In the genomic region with DNA sequence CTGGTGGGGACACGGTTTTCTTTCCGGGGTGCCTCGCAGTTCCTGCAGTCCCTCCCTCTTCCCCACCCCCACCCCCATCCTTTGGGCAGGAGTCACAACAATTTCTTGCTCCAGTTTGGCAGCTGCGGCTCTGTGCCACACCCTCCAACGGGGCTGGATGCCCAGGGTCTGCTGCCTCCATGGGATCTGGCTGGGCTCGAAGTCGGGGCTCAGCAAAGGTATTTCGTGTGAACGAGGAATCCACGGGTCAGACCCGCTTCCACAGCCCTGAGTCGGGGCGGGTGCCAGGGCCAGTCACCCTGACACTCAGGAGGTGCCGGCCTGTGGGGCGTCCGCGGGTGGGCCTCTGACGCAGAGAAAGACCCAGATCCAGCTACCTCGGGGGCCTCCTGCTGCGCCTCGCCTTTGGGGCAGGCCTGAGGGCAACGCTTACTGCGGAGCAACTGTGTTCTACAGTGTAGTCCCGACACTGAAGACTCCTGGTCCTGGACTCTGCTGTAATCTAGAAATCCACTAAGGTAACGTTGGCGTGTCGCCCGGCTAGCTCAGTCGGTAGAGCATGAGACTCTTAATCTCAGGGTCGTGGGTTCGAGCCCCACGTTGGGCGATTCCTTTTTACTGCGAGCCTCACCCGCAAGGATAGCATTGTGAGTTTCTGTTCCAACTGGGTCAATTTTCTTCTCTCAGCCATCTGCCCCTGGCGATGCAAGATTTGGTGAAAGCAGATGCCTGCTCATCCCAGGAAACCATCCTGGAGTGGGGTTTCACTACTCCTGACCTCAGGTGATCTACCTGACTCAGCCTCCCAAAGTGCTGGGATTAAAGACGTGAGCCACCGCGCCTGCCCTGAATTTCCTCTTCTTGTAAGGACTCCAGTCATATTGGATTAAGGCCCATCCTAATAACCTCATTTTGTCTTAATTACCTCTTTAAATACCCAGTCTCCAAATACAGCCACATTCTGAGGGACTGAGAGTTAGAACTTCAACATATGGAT, we compare ENCODE assay signal across 9 cellular contexts. TPM values are rescaled to one million over a fixed set of nuclear protein-coding genes. Genes with fewer than 3 reads are reported as not detected.
DNase-seq lines count a peak whose midpoint lies in the region; ATAC-seq, FAIRE-seq and TF ChIP-seq lines count a peak whose summit lies in the region.
"Had no signal": no experiment of that assay in that cellular context is flagged by ENCODE, and none has a peak within 500 bp of the region (broad histone marks: within the 10 kb centered on the region; RNA-seq: fewer than 3 reads in every experiment).

No MANE protein-coding gene starts in this region.

- peaks cover 57 to 67% of the 10 kb centered on the region in 2 donors for H3K27me3 Mint-ChIP-seq in CD8-positive, alpha-beta memory T cell
- peaks cover 60% of the 10 kb centered on the region for H3K27me3 Mint-ChIP-seq in activated CD8-positive, alpha-beta T cell treated with anti-CD3 and anti-CD28 coated beads, Interleukin-2, amount 10 ng/mL, durations not matched to agents 7 days and 5 days (ENCODE audit: low read depth)

- peaks cover 35% of the 10 kb centered on the region for H3K4me1 ChIP-seq in CD8-positive, alpha-beta memory T cell (ENCODE audit: insufficient read depth, low read length)
- H3K4me1 ChIP-seq in HUES6 (ENCODE audit: control insufficient read depth, insufficient read depth, low read length) (0 out of 2 replicates have a peak, but pooled peaks cover 8% of the 10 kb centered on the region), kidney (ENCODE audit: control insufficient read depth in 1 of 2, insufficient read depth in 1 of 2, low read depth in 1 of 2, low read length in 2 of 2) (no peaks in the 10 kb centered on the region)

- H3K9me3 Mint-ChIP-seq in CD8-positive, alpha-beta memory T cell: peaks cover 0 to 2% (median 0%) of the 10 kb centered on the region in 5 donors
- H3K9me3 Mint-ChIP-seq in activated CD8-positive, alpha-beta T cell treated with anti-CD3 and anti-CD28 coated beads, Interleukin-2, amount 10 ng/mL, durations not matched to agents 7 days and 5 days (ENCODE audit: insufficient read depth): no peaks in the 10 kb centered on the region

- peak overlapping the region in 6 of 7 donors; percentile 14 to 42 (median 26) for H3K4me3 Mint-ChIP-seq in CD8-positive, alpha-beta memory T cell
- H3K4me3 Mint-ChIP-seq in activated CD8-positive, alpha-beta T cell treated with anti-CD3 and anti-CD28 coated beads, Interleukin-2, amount 10 ng/mL, durations not matched to agents 7 days and 5 days: peak overlapping the region; percentile 18

- H3K9ac ChIP-seq in HUES6 (ENCODE audit: low read length): no peak overlapping the region
- H3K9ac ChIP-seq in kidney (ENCODE audit: low read length in 2 of 2): no peak overlapping the region

- H3K4me1 Mint-ChIP-seq in CD8-positive, alpha-beta memory T cell: peaks cover 31 to 43% (median 42%) of the 10 kb centered on the region in 3 donors
- H3K4me1 Mint-ChIP-seq in activated CD8-positive, alpha-beta T cell treated with anti-CD3 and anti-CD28 coated beads, Interleukin-2, amount 10 ng/mL, durations not matched to agents 7 days and 5 days (ENCODE audit: low read depth): peaks cover 42% of the 10 kb centered on the region

- peak overlapping the region in 3 of 8 donors; percentile 11 to 39 (median 33) for H3K27ac Mint-ChIP-seq in CD8-positive, alpha-beta memory T cell
- no peak overlapping the region for H3K27ac Mint-ChIP-seq in activated CD8-positive, alpha-beta T cell treated with anti-CD3 and anti-CD28 coated beads, Interleukin-2, amount 10 ng/mL, durations not matched to agents 7 days and 5 days

- H3K36me3 Mint-ChIP-seq in CD8-positive, alpha-beta memory T cell: no peaks in the 10 kb centered on the region
- H3K36me3 Mint-ChIP-seq in activated CD8-positive, alpha-beta T cell treated with anti-CD3 and anti-CD28 coated beads, Interleukin-2, amount 10 ng/mL, durations not matched to agents 7 days and 5 days (ENCODE audit: low read depth): no peaks in the 10 kb centered on the region

- no peak overlapping the region for H3K27ac ChIP-seq in CD8-positive, alpha-beta memory T cell (ENCODE audit: low read depth, low read length)
- no peak overlapping the region for H3K27ac ChIP-seq in HUES6 (ENCODE audit: low read depth, low read length)
- no peak overlapping the region for H3K27ac ChIP-seq in kidney (ENCODE audit: low read depth in 2 of 2, low read length in 2 of 2)

- H3K9me3 ChIP-seq in CD8-positive, alpha-beta memory T cell (ENCODE audit: low read length): no peaks in the 10 kb centered on the region
- H3K9me3 ChIP-seq in HUES6 (ENCODE audit: control insufficient read depth, insufficient read depth, low read depth, low read length) (no peaks in the 10 kb centered on the region), kidney (ENCODE audit: control insufficient read depth in 1 of 2, low read length in 2 of 2) (no peaks in the 10 kb centered on the region)

- H3K4me3 ChIP-seq in CD8-positive, alpha-beta memory T cell (ENCODE audit: low read length): no peak overlapping the region
- H3K4me3 ChIP-seq in HUES6 (ENCODE audit: low read depth, low read length) (peak overlapping the region; percentile 68), kidney (ENCODE audit: low read length in 2 of 2) (no peak overlapping the region)

- intact Hi-C loops in kidney (cut with DNase I): no loop called here

- CTCF ChIA-PET in CD8-positive, alpha-beta memory T cell (lab: Charles Lee): interaction anchor here (1.3 to 1.4 kb wide), 2 partner anchors 10 to 68 kb away, joined by 3 read pairs; no protein-coding TSS in a partner anchor
- CTCF ChIA-PET in activated CD8-positive, alpha-beta T cell treated with anti-CD3 and anti-CD28 coated beads, Interleukin-2, amount 10 ng/mL, durations not matched to agents 7 days and 5 days (lab: Charles Lee): interaction anchor here (0.6 to 2.6 kb wide), 3 partner anchors 14 to 74 kb away, joined by 3 to 7 read pairs (median 4); no protein-coding TSS in a partner anchor

- H3K27me3 ChIP-seq in CD8-positive, alpha-beta memory T cell (ENCODE audit: insufficient read depth, low read length, poor library complexity, severe bottlenecking): peaks cover 55% of the 10 kb centered on the region
- H3K27me3 ChIP-seq in HUES6 (ENCODE audit: control insufficient read depth, insufficient read depth, low read length): peaks cover 37% of the 10 kb centered on the region

- ATAC-seq in activated CD8-positive, alpha-beta T cell treated with anti-CD3 and anti-CD28 coated beads, Interleukin-2, amount 10 ng/mL, durations not matched to agents 7 days and 5 days: peak; percentile 25
- no peak for ATAC-seq in GM21786 (IDR thresholded peaks at IDR 0.05; ENCODE audit: unreplicated experiment)

- no peak for FAIRE-seq in kidney (lab: Jason Lieb, UNC)

- no peak for TF ChIP-seq CTCF in kidney (IDR thresholded peaks at IDR 0.05; ENCODE audit: borderline replicate concordance, extremely low read depth, insufficient read depth)
- no peak for TF ChIP-seq CTCF in GM20000 (IDR thresholded peaks at IDR 0.05; ENCODE audit: extremely low read depth, missing control alignments)

- POLR2A ChIA-PET in CD8-positive, alpha-beta memory T cell (lab: Charles Lee): interaction anchor here (0.6 kb wide), 1 partner anchor 11 kb away, joined by 3 read pairs; no protein-coding TSS in a partner anchor
- POLR2A ChIA-PET in activated CD8-positive, alpha-beta T cell treated with anti-CD3 and anti-CD28 coated beads, Interleukin-2, amount 10 ng/mL, durations not matched to agents 7 days and 5 days (lab: Charles Lee): no interaction called here

- H3K36me3 ChIP-seq in CD8-positive, alpha-beta memory T cell (ENCODE audit: insufficient read depth, low read length): no peaks in the 10 kb centered on the region
- H3K36me3 ChIP-seq in HUES6 (ENCODE audit: control insufficient read depth, insufficient read depth, low read length): no peaks in the 10 kb centered on the region
- H3K36me3 ChIP-seq in kidney (ENCODE audit: control insufficient read depth in 1 of 2, insufficient read depth in 2 of 2, low read length in 2 of 2): no peaks in the 10 kb centered on the region

- no peak for DNase-seq in CD8-positive, alpha-beta memory T cell
- no peak for DNase-seq in activated CD8-positive, alpha-beta T cell treated with anti-CD3 and anti-CD28 coated beads, Interleukin-2, amount 10 ng/mL, durations not matched to agents 7 days and 5 days
- peak; percentile 53 for DNase-seq in kidney
- no peak for DNase-seq in hepatic stellate cell (ENCODE audit: low spot score)
- DNase-seq in NCI-H1105 treated with DMSO at 0.1 percent for 48 hours (lab: John Stamatoyannopoulos, UW): no peak
- no peak for DNase-seq in GM20000 (ENCODE audit: low spot score)

RNA-seq across cellular contexts. Expression of a gene that starts 12.5 kb away (rescaled TPM):
- total RNA-seq in CD8-positive, alpha-beta memory T cell: not detected
- not detected for polyA plus RNA-seq in CD8-positive, alpha-beta memory T cell
- total RNA-seq in activated CD8-positive, alpha-beta T cell treated with anti-CD3 and anti-CD28 coated beads, Interleukin-2, amount 10 ng/mL, durations not matched to agents 7 days and 5 days: not detected
- total RNA-seq in kidney: not detected
- not detected for polyA plus RNA-seq in kidney (ENCODE audit: insufficient read depth, low read depth, low replicate concordance)
- total RNA-seq: T-helper 1 cell treated with Interleukin-12 subunit alpha and Interleukin-12 subunit beta and Interleukin-4 antibody, amounts not matched to agents 30 ng/mL and 1 ng/mL, for 36 hours had no signal

RNA-seq across cellular contexts. Expression of a gene that starts 40.6 kb away (rescaled TPM):
- total RNA-seq in CD8-positive, alpha-beta memory T cell: 10 to 100 TPM; 10.4 to 10.5 TPM
- polyA plus RNA-seq in CD8-positive, alpha-beta memory T cell: 3.8 TPM
- 10 to 100 TPM; 10.8 to 12.1 TPM for total RNA-seq in activated CD8-positive, alpha-beta T cell treated with anti-CD3 and anti-CD28 coated beads, Interleukin-2, amount 10 ng/mL, durations not matched to agents 7 days and 5 days
- 12.5 TPM for total RNA-seq in kidney
- 5.6 TPM for polyA plus RNA-seq in kidney (ENCODE audit: insufficient read depth, low read depth, low replicate concordance)

RNA-seq across cellular contexts. Expression of a gene that starts 59.5 kb away (rescaled TPM):
- 10 to 100 TPM; 13.0 to 14.6 TPM for total RNA-seq in CD8-positive, alpha-beta memory T cell
- 11.2 TPM for polyA plus RNA-seq in CD8-positive, alpha-beta memory T cell
- total RNA-seq in activated CD8-positive, alpha-beta T cell treated with anti-CD3 and anti-CD28 coated beads, Interleukin-2, amount 10 ng/mL, durations not matched to agents 7 days and 5 days: 10 to 100 TPM; 13.7 to 18.4 TPM
- 9.6 TPM for total RNA-seq in kidney
- polyA plus RNA-seq in kidney (ENCODE audit: insufficient read depth, low read depth, low replicate concordance): 3.3 TPM
